12 cellular contexts compared by ENCODE assay signal in genomic region chr11:21142007-21142406, GRCh38.
DNase-seq lines count a peak whose midpoint lies in the region; ATAC-seq and TF ChIP-seq lines count a peak whose summit lies in the region.
"Had no signal": no experiment of that assay in that cellular context is flagged by ENCODE, and none has a peak within 500 bp of the region (broad histone marks: within the 10 kb centered on the region; RNA-seq: fewer than 3 reads in every experiment).

No MANE protein-coding gene starts in this region.

- peaks cover 13% of the 10 kb centered on the region for H3K4me1 Mint-ChIP-seq in GM23338
- H3K4me1 Mint-ChIP-seq in naive thymus-derived CD4-positive, alpha-beta T cell, result no peaks in the 10 kb centered on the region
- H3K4me1 Mint-ChIP-seq: CD4-positive, CD25-positive, alpha-beta regulatory T cell had no signal

- no peaks in the 10 kb centered on the region for H3K79me2 ChIP-seq in GM23338 (replicated peaks; ENCODE audit: insufficient read depth)

- CTCF ChIA-PET in naive thymus-derived CD4-positive, alpha-beta T cell (lab: Charles Lee), result no interaction called here

- no peaks in the 10 kb centered on the region; the same call in 1 of the 2 replicates for H3K9me2 ChIP-seq in GM23338 (ENCODE audit: insufficient read depth)

- no peak for TF ChIP-seq POLR2A in tibial nerve (IDR thresholded peaks at IDR 0.05)

- H3K27me3 Mint-ChIP-seq in GM23338 (ENCODE audit: insufficient read depth, low read depth, poor library complexity), result no peaks in the 10 kb centered on the region
- H3K27me3 Mint-ChIP-seq in naive thymus-derived CD4-positive, alpha-beta T cell, result no peaks in the 10 kb centered on the region
- H3K27me3 Mint-ChIP-seq: CD4-positive, CD25-positive, alpha-beta regulatory T cell had no signal

- H3K27me3 ChIP-seq in GM23338 (ENCODE audit: insufficient read depth) (no peaks in the 10 kb centered on the region), NT2/D1 (ENCODE audit: insufficient read depth, insufficient read length) (no peaks in the 10 kb centered on the region), tibial nerve (no peaks in the 10 kb centered on the region)
- H3K27me3 ChIP-seq in naive thymus-derived CD4-positive, alpha-beta T cell (ENCODE audit: control insufficient read depth in 2 of 2, insufficient read depth in 2 of 2, low read length in 2 of 2), result no peaks in the 10 kb centered on the region
- H3K27me3 ChIP-seq: colonic mucosa, right atrium auricular region had no signal

- H3K4me3 Mint-ChIP-seq in GM23338, result no peak overlapping the region
- H3K4me3 Mint-ChIP-seq in naive thymus-derived CD4-positive, alpha-beta T cell, result no peak overlapping the region
- H3K4me3 Mint-ChIP-seq: CD4-positive, CD25-positive, alpha-beta regulatory T cell had no signal

- no peaks in the 10 kb centered on the region for H3K36me3 Mint-ChIP-seq in GM23338 (ENCODE audit: low read depth)
- H3K36me3 Mint-ChIP-seq in naive thymus-derived CD4-positive, alpha-beta T cell, result no peaks in the 10 kb centered on the region
- H3K36me3 Mint-ChIP-seq: CD4-positive, CD25-positive, alpha-beta regulatory T cell had no signal

- H3F3A ChIP-seq in GM23338 (replicated peaks; ENCODE audit: low read depth), result no peaks in the 10 kb centered on the region

- no peak overlapping the region for H2AFZ ChIP-seq in GM23338

- intact Hi-C loops in naive thymus-derived CD4-positive, alpha-beta T cell (cut with micrococcal nuclease), result no loop called here

- no peak for TF ChIP-seq EP300 in tibial nerve (IDR thresholded peaks at IDR 0.05)

- H3K36me3 ChIP-seq in GM23338 (ENCODE audit: insufficient read depth) (no peaks in the 10 kb centered on the region), NT2/D1 (ENCODE audit: insufficient read depth, insufficient read length, low read length) (no peaks in the 10 kb centered on the region), tibial nerve (no peaks in the 10 kb centered on the region)
- no peaks in the 10 kb centered on the region for H3K36me3 ChIP-seq in naive thymus-derived CD4-positive, alpha-beta T cell (ENCODE audit: control insufficient read depth in 2 of 3, insufficient read depth in 3 of 3, low read length in 3 of 3)
- H3K36me3 ChIP-seq: colonic mucosa, right atrium auricular region had no signal

- H3K4me3 ChIP-seq in GM23338, result no peak overlapping the region
- no peak overlapping the region for H3K4me3 ChIP-seq in NT2/D1 (ENCODE audit: insufficient read length, low read depth)
- H3K4me3 ChIP-seq in tibial nerve, result no peak overlapping the region
- H3K4me3 ChIP-seq in naive thymus-derived CD4-positive, alpha-beta T cell (ENCODE audit: low read length), result no peak overlapping the region
- H3K4me3 ChIP-seq: colonic mucosa, right atrium auricular region had no signal

- H3K9me3 Mint-ChIP-seq in GM23338, result no peaks in the 10 kb centered on the region; the same call in 2 of the 3 replicates
- peaks cover 0 to 17% (median 4%) of the 10 kb centered on the region in 11 donors for H3K9me3 Mint-ChIP-seq in naive thymus-derived CD4-positive, alpha-beta T cell

- H3K27ac ChIP-seq in GM23338 (ENCODE audit: low read depth), result no peak overlapping the region
- no peak overlapping the region for H3K27ac ChIP-seq in tibial nerve
- H3K27ac ChIP-seq in naive thymus-derived CD4-positive, alpha-beta T cell (ENCODE audit: low read depth, low read length), result no peak overlapping the region
- H3K27ac ChIP-seq: colonic mucosa, right atrium auricular region had no signal

- ATAC-seq in GM23338, result peak; percentile 66
- ATAC-seq in naive thymus-derived CD4-positive, alpha-beta T cell, result no peak

- TF ChIP-seq CTCF in GM23338 (conservative IDR thresholded peaks at IDR 0.05; ENCODE audit: low read depth in 2 of 2) (peak; percentile 70 to 71), tibial nerve (IDR thresholded peaks at IDR 0.05) (no peak)

- no peaks in the 10 kb centered on the region for H4K20me1 ChIP-seq in GM23338 (replicated peaks; ENCODE audit: insufficient read depth)

- no peak overlapping the region for H3K4me2 ChIP-seq in GM23338

- WGBS in tibial nerve, 2 donors, result 71 to 76% methylated on average over 2 of the region's 2 CpGs

- POLR2A ChIA-PET in naive thymus-derived CD4-positive, alpha-beta T cell (lab: Charles Lee), result no interaction called here

- H3K4me1 ChIP-seq in GM23338 (ENCODE audit: insufficient read depth) (peaks cover 10% of the 10 kb centered on the region), NT2/D1 (ENCODE audit: insufficient read depth, insufficient read length) (no peaks in the 10 kb centered on the region), tibial nerve (no peaks in the 10 kb centered on the region)
- no peaks in the 10 kb centered on the region for H3K4me1 ChIP-seq in naive thymus-derived CD4-positive, alpha-beta T cell (ENCODE audit: control insufficient read depth in 2 of 2, insufficient read depth in 2 of 2, low read length in 2 of 2)
- H3K4me1 ChIP-seq: colonic mucosa, right atrium auricular region had no signal

- peak; percentile 43 for DNase-seq in COR-L47 (lab: John Stamatoyannopoulos, UW)
- peak; percentile 77 for DNase-seq in GM23338 (ENCODE audit: low spot score)
- DNase-seq in NT2/D1 (ENCODE audit: low read depth, low spot score), result peak; percentile 9
- peak; percentile 25 for DNase-seq in iPS-NIHi11 (ENCODE audit: low spot score)
- no peak for DNase-seq in NOMO-1 (lab: John Stamatoyannopoulos, UW; ENCODE audit: unreplicated experiment in 2 of 2)
- DNase-seq in tibial nerve (ENCODE audit: low spot score in 2 of 2), result no peak
- DNase-seq in COLO829 (ENCODE audit: low spot score), result no peak
- no peak for DNase-seq in naive thymus-derived CD4-positive, alpha-beta T cell
- DNase-seq: CD4-positive, CD25-positive, alpha-beta regulatory T cell; colonic mucosa; NCI-H1436 treated with DMSO at 0.1 percent for 48 hours had no signal

- no peak overlapping the region for H3K27ac Mint-ChIP-seq in GM23338
- H3K27ac Mint-ChIP-seq in naive thymus-derived CD4-positive, alpha-beta T cell, result no peak overlapping the region
- H3K27ac Mint-ChIP-seq: CD4-positive, CD25-positive, alpha-beta regulatory T cell had no signal

- H3K9ac ChIP-seq in NT2/D1 (ENCODE audit: insufficient read length, low read depth), result no peak overlapping the region

- H3K9me3 ChIP-seq in NT2/D1 (ENCODE audit: insufficient read depth, low read length) (no peaks in the 10 kb centered on the region), tibial nerve (no peaks in the 10 kb centered on the region)
- no peaks in the 10 kb centered on the region for H3K9me3 ChIP-seq in naive thymus-derived CD4-positive, alpha-beta T cell (ENCODE audit: control insufficient read depth in 2 of 3, low read length in 3 of 3)
- H3K9me3 ChIP-seq: colonic mucosa, right atrium auricular region had no signal

TF ChIP-seq in GM23338, 12 proteins besides CTCF, POLR2A, EP300 and RAD21 (continues in another document):
- TF ChIP-seq EZH2phosphoT487 (IDR thresholded peaks at IDR 0.05; ENCODE audit: unreplicated experiment), result no peak

Comparison
In these comparisons a context has a peak if more than half of its experiments do, and no peak if none do; other contexts are left out.
1. DNase-seq: peak in COR-L47 (single experiment), GM23338 (single experiment), NT2/D1 (single experiment) and iPS-NIHi11 (single experiment); none in NOMO-1 (0 of 2), tibial nerve (0 of 2), COLO829 (single experiment) and naive thymus-derived CD4-positive, alpha-beta T cell (0 of 9).
2. CTCF ChIP-seq: peak in GM23338 (2 of 2); none in tibial nerve (0 of 5).